Comparison of ENCODE assay signal across 11 cellular contexts in genomic region chr4:147821555-147821954, GRCh38.
DNase-seq lines count a peak whose midpoint lies in the region; ATAC-seq, FAIRE-seq and TF ChIP-seq lines count a peak whose summit lies in the region.
"Had no signal": no experiment of that assay in that cellular context is flagged by ENCODE, and none has a peak within 500 bp of the region (broad histone marks: within the 10 kb centered on the region; RNA-seq: fewer than 3 reads in every experiment).

No MANE protein-coding gene starts in this region.

- DNase-seq in GM18507 (ENCODE audit: extremely low spot score, insufficient read length, low read depth): no peak
- peak in 1 of 3 donors; percentile 22 for DNase-seq in immature natural killer cell
- no peak for DNase-seq in RWPE1 (ENCODE audit: low spot score)
- DNase-seq in AG08396 (ENCODE audit: low spot score): no peak
- DNase-seq in activated CD4-positive, alpha-beta memory T cell treated with anti-CD3 and anti-CD28 coated beads for 36 hours: no peak
- DNase-seq in Calu3: no peak

- TF ChIP-seq CTCF in RWPE1 (conservative IDR thresholded peaks at IDR 0.05; ENCODE audit: low read depth): no peak
- TF ChIP-seq CTCF in Calu3 (IDR thresholded peaks at IDR 0.05; ENCODE audit: unreplicated experiment): no peak

- POLR2A ChIA-PET in RWPE1 (lab: Yijun Ruan, JAX; ENCODE audit: low non-redundant PET): no interaction called here
- POLR2A ChIA-PET in activated CD4-positive, alpha-beta memory T cell treated with anti-CD3 and anti-CD28 coated beads for 36 hours (lab: Charles Lee): no interaction called here

- no peak overlapping the region for H3K27ac ChIP-seq in RWPE1

- intact Hi-C loops in activated CD4-positive, alpha-beta memory T cell treated with anti-CD3 and anti-CD28 coated beads for 36 hours (cut with micrococcal nuclease): no loop called here
- intact Hi-C loops in Calu3 (cut with micrococcal nuclease; ENCODE audit: unreplicated experiment): no loop called here

- peak; percentile 41 for FAIRE-seq in GM18507 (lab: Jason Lieb, UNC)
- FAIRE-seq: H1 had no signal

- peaks cover 7 to 14% (median 10%) of the 10 kb centered on the region in 3 donors for H3K36me3 Mint-ChIP-seq in immature natural killer cell
- H3K36me3 Mint-ChIP-seq in activated CD4-positive, alpha-beta memory T cell treated with anti-CD3 and anti-CD28 coated beads for 36 hours: peaks cover 3% of the 10 kb centered on the region
- no peaks in the 10 kb centered on the region for H3K36me3 Mint-ChIP-seq in Calu3 (ENCODE audit: insufficient read depth, unreplicated experiment)
- H3K36me3 Mint-ChIP-seq: memory B cell had no signal

- H3K27me3 Mint-ChIP-seq in immature natural killer cell (ENCODE audit: low read depth in 3 of 3) (peaks cover 0 to 5% (median 0%) of the 10 kb centered on the region in 3 donors), Calu3 (ENCODE audit: unreplicated experiment) (no peaks in the 10 kb centered on the region)
- H3K27me3 Mint-ChIP-seq in activated CD4-positive, alpha-beta memory T cell treated with anti-CD3 and anti-CD28 coated beads for 36 hours: no peaks in the 10 kb centered on the region
- H3K27me3 Mint-ChIP-seq: CD4-positive, CD25-positive, alpha-beta regulatory T cell had no signal

- H3K27ac Mint-ChIP-seq in immature natural killer cell: peak overlapping the region in 3 of 6 donors; percentile 9 to 62 (median 33)
- no peak overlapping the region for H3K27ac Mint-ChIP-seq in activated CD4-positive, alpha-beta memory T cell treated with anti-CD3 and anti-CD28 coated beads for 36 hours
- no peak overlapping the region for H3K27ac Mint-ChIP-seq in Calu3 (ENCODE audit: unreplicated experiment)
- H3K27ac Mint-ChIP-seq: CD4-positive, CD25-positive, alpha-beta regulatory T cell; memory B cell had no signal

- BruUV-seq in Calu3 (replicated peaks; lab: Mats Ljungman, UMichigan): no TSS peak

- H3K4me1 Mint-ChIP-seq in immature natural killer cell: peaks cover 30 to 51% of the 10 kb centered on the region in 2 donors
- peaks cover 4% of the 10 kb centered on the region for H3K4me1 Mint-ChIP-seq in activated CD4-positive, alpha-beta memory T cell treated with anti-CD3 and anti-CD28 coated beads for 36 hours (ENCODE audit: low read depth)
- peaks cover 19% of the 10 kb centered on the region for H3K4me1 Mint-ChIP-seq in Calu3 (ENCODE audit: low read depth, unreplicated experiment)
- H3K4me1 Mint-ChIP-seq: memory B cell had no signal

- H3K4me3 Mint-ChIP-seq in immature natural killer cell (peak overlapping the region in 3 of 5 donors; percentile 27 to 52 (median 41)), Calu3 (ENCODE audit: low read depth, unreplicated experiment) (no peak overlapping the region)
- no peak overlapping the region for H3K4me3 Mint-ChIP-seq in activated CD4-positive, alpha-beta memory T cell treated with anti-CD3 and anti-CD28 coated beads for 36 hours
- H3K4me3 Mint-ChIP-seq: CD4-positive, CD25-positive, alpha-beta regulatory T cell; memory B cell had no signal

- ATAC-seq in GM21576 (IDR thresholded peaks at IDR 0.05; ENCODE audit: unreplicated experiment) (peak; percentile 67), HG03575 (IDR thresholded peaks at IDR 0.05; ENCODE audit: extremely low read depth, insufficient number of reproducible peaks, low FRiP score, unreplicated experiment) (peak; percentile 69)

- CTCF ChIA-PET in RWPE1 (lab: Yijun Ruan, JAX): interaction anchor here (1.4 kb wide), 1 partner anchor 45 kb away, joined by 3 read pairs; no protein-coding TSS in a partner anchor
- CTCF ChIA-PET in activated CD4-positive, alpha-beta memory T cell treated with anti-CD3 and anti-CD28 coated beads for 36 hours (lab: Charles Lee): no interaction called here
- CTCF ChIA-PET in Calu3 (lab: Charles Lee): no interaction called here

- H3K9me3 Mint-ChIP-seq in immature natural killer cell (no peaks in the 10 kb centered on the region), Calu3 (ENCODE audit: low read depth, unreplicated experiment) (no peaks in the 10 kb centered on the region)
- no peaks in the 10 kb centered on the region for H3K9me3 Mint-ChIP-seq in activated CD4-positive, alpha-beta memory T cell treated with anti-CD3 and anti-CD28 coated beads for 36 hours
- H3K9me3 Mint-ChIP-seq: memory B cell had no signal

Comparison
In these comparisons a context has a peak if more than half of its experiments do, and no peak if none do; other contexts are left out.
1. H3K4me3 Mint-ChIP-seq: peak in immature natural killer cell (3 of 5); none in activated CD4-positive, alpha-beta memory T cell treated with anti-CD3 and anti-CD28 coated beads for 36 hours (single experiment) and Calu3 (single experiment).